1 cellular context compared by ENCODE assay signal in the genomic region with DNA sequence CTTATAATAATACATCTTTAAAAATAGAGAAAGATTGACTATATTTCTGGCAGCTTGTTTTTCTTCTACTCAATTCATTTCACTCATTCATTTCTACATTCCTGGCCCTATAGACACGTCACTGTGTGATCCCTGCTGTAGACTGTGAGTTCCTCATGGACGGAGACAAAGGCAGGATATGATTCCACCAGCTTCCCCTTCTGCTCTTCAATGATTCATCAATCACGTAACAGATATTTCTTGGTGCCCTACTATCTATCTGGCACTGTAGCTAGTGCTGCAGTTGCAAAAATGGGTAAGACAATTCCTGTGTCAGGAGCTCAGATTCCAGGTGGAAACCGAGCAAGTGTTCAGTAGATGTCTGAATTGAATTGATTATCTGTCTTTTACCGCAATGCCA.
TF ChIP-seq lines count a peak whose summit lies in the region.

No MANE protein-coding gene starts in this region.

TF ChIP-seq in IMR-90, 13 proteins besides CTCF, POLR2A, EP300 and RAD21:
- TF ChIP-seq CEBPB (IDR thresholded peaks at IDR 0.05; ENCODE audit: low read depth, low read length) (no peak), MXI1 (IDR thresholded peaks at IDR 0.05; ENCODE audit: borderline replicate concordance, low read depth, low read length) (no peak)
